ENCODE assay signal across 20 cellular contexts in the genomic region with DNA sequence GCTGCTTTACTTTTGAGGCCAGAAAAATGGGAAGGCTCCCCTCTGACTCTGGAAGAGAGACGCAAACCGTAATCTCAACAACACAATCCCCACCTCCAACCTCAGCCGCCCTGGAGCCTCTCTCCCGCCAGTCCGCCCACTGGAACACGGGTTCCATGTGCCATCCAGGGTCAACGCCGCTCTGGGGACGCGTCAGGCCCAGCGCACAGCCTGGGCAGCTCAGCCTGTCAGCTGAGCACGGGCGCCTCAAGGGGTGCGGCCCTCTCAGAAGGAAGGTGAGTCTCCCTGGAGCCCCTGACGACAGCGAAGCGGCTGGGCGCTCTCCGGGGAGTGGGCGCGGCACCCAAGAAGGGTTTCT. TPM values are rescaled to one million over a fixed set of nuclear protein-coding genes. Genes with fewer than 3 reads are reported as not detected.
DNase-seq lines count a peak whose midpoint lies in the region; ATAC-seq and TF ChIP-seq lines count a peak whose summit lies in the region.
"Had no signal": no experiment of that assay in that cellular context is flagged by ENCODE, and none has a peak within 500 bp of the region (broad histone marks: within the 10 kb centered on the region; RNA-seq: fewer than 3 reads in every experiment).

No MANE protein-coding gene starts in this region.

- TF ChIP-seq POLR2A in sigmoid colon (IDR thresholded peaks at IDR 0.05) = no peak

- H3K9me3 ChIP-seq in SK-N-MC (ENCODE audit: low read depth, low read length) = no peaks in the 10 kb centered on the region
- no peaks in the 10 kb centered on the region for H3K9me3 ChIP-seq in sigmoid colon
- H3K9me3 ChIP-seq: heart left ventricle had no signal

- intact Hi-C loops in sigmoid colon (cut with DNase I) = no loop called here

- WGBS in sigmoid colon, 2 donors = 5 to 17% methylated on average over 21 of the region's 21 CpGs

- TF ChIP-seq EP300 in sigmoid colon (IDR thresholded peaks at IDR 0.05) = no peak

- no peaks in the 10 kb centered on the region for H3K36me3 ChIP-seq in SK-N-MC (ENCODE audit: insufficient read depth, low read length)
- H3K36me3 ChIP-seq in sigmoid colon = no peaks in the 10 kb centered on the region
- H3K36me3 ChIP-seq: brain microvascular endothelial cell, heart left ventricle had no signal

- H3K4me3 ChIP-seq in SK-N-MC (peak overlapping the region; percentile 68), sigmoid colon (no peak overlapping the region)
- H3K4me3 ChIP-seq: K562 had no signal

- peaks cover 0 to 27% (median 19%) of the 10 kb centered on the region in 4 donors for H3K4me1 ChIP-seq in sigmoid colon

- peak; percentile 52 for DNase-seq in NCI-H82 (lab: John Stamatoyannopoulos, UW)
- DNase-seq in NCI-H82 treated with DMSO at 0.1 percent for 48 hours (lab: John Stamatoyannopoulos, UW; ENCODE audit: unreplicated experiment) = no peak
- no peak for DNase-seq in SK-N-MC (ENCODE audit: low read depth, low spot score)
- DNase-seq in islet precursor cell = peak; percentile 55
- peak; percentile 32 for DNase-seq in sigmoid colon
- no peak for DNase-seq in hepatic stellate cell (ENCODE audit: low spot score)
- DNase-seq: ACHN; activated CD4-positive, alpha-beta T cell treated with anti-CD3 and anti-CD28 coated beads for 4 hours; brain microvascular endothelial cell; CD4-positive, alpha-beta memory T cell; heart left ventricle; NCI-H226; stimulated activated CD4-positive, alpha-beta T cell treated with anti-CD3 and anti-CD28 coated beads, Interleukin-15, amount 100 ng/mL, for 24 hours had no signal

- no peak for TF ChIP-seq CTCF in sigmoid colon (IDR thresholded peaks at IDR 0.05)

- H3K9ac ChIP-seq in SK-N-MC (ENCODE audit: insufficient read length) = no peak overlapping the region

- H3K27ac ChIP-seq in SK-N-MC (no peak overlapping the region), sigmoid colon (no peak overlapping the region)
- H3K27ac ChIP-seq: brain microvascular endothelial cell, heart left ventricle had no signal

- no peak for ATAC-seq in HG02678 (IDR thresholded peaks at IDR 0.05; ENCODE audit: unreplicated experiment)
- no peak for ATAC-seq in HG03354 (IDR thresholded peaks at IDR 0.05; ENCODE audit: poor library complexity, severe bottlenecking, unreplicated experiment)
- ATAC-seq: activated naive CD4-positive, alpha-beta T cell treated with anti-CD3 and anti-CD28 coated beads, Interleukin-2, amount 50 U/mL, for 72 hours; heart left ventricle; K562 had no signal

- peaks cover 44 to 91% (median 73%) of the 10 kb centered on the region in 3 donors for H3K27me3 ChIP-seq in sigmoid colon

RNA-seq across cellular contexts. Expression of a gene that starts 1.2 kb away (rescaled TPM):
- total RNA-seq in sigmoid colon = 1 to 10 TPM in 1 of 4 donors, under 1 TPM in 2, not detected in 1; 0.16 to 2.5 (median 0.68) TPM
- under 1 TPM in 1 of 3 donors, not detected in 2; 0.98 TPM for polyA plus RNA-seq in sigmoid colon
- total RNA-seq: activated naive CD4-positive, alpha-beta T cell treated with anti-CD3 and anti-CD28 coated beads, Interleukin-2, amount 50 U/mL, for 72 hours; CD4-positive, alpha-beta memory T cell; fibroblast of lung; heart left ventricle; K562; pulmonary artery endothelial cell had no signal
- polyA plus RNA-seq: CD4-positive, alpha-beta memory T cell; fibroblast of lung; heart left ventricle; K562 had no signal

RNA-seq across cellular contexts. Expression of a gene that starts 4.9 kb away (rescaled TPM):
- total RNA-seq in sigmoid colon = under 1 TPM in 1 of 4 donors, not detected in 3; 0.41 TPM
- polyA plus RNA-seq in sigmoid colon = under 1 TPM in 1 of 3 donors, not detected in 2; 0.57 TPM
- total RNA-seq: activated naive CD4-positive, alpha-beta T cell treated with anti-CD3 and anti-CD28 coated beads, Interleukin-2, amount 50 U/mL, for 72 hours; CD4-positive, alpha-beta memory T cell; fibroblast of lung; heart left ventricle; K562; pulmonary artery endothelial cell; urinary bladder had no signal
- polyA plus RNA-seq: CD4-positive, alpha-beta memory T cell; fibroblast of lung; heart left ventricle; K562 had no signal

Comparison
In these comparisons a context has a peak if more than half of its experiments do, and no peak if none do; other contexts are left out.
1. DNase-seq: peak in NCI-H82 (single experiment), islet precursor cell (single experiment) and sigmoid colon (single experiment); none in NCI-H82 treated with DMSO at 0.1 percent for 48 hours (single experiment), SK-N-MC (single experiment) and hepatic stellate cell (single experiment).